In genomic region chr12:108648371-108648770, GRCh38 we compare ENCODE assay signal across 24 cellular contexts. TPM values are rescaled to one million over a fixed set of nuclear protein-coding genes. Genes with fewer than 3 reads are reported as not detected.
DNase-seq lines count a peak whose midpoint lies in the region; ATAC-seq and TF ChIP-seq lines count a peak whose summit lies in the region.
"Had no signal": no experiment of that assay in that cellular context is flagged by ENCODE, and none has a peak within 500 bp of the region (broad histone marks: within the 10 kb centered on the region; RNA-seq: fewer than 3 reads in every experiment).

No MANE protein-coding gene starts in this region.

- no TSS peak for BruUV-seq in HCT116 (replicated peaks; lab: Mats Ljungman, UMichigan)

- RAD21 ChIA-PET in HCT116 (lab: Charles Lee; ENCODE audit: low non-redundant PET in 1 of 2, low total read pairs in 2 of 2, uncharacterized antibody in 2 of 2, unreplicated experiment in 2 of 2) = no interaction called here

- no peak overlapping the region for H2AFZ ChIP-seq in HCT116 (ENCODE audit: low read depth, low read length, poor library complexity, severe bottlenecking)
- H2AFZ ChIP-seq: hepatocyte had no signal

- H3K36me3 ChIP-seq in HCT116 (ENCODE audit: control insufficient read depth in 1 of 2, insufficient read depth in 2 of 2, low read length in 2 of 2) (peaks cover 0 to 15% of the 10 kb centered on the region in 2 experiments; a peak in 2 of 4 replicates), ascending aorta (peaks cover 47 to 70% of the 10 kb centered on the region in 2 donors), stomach smooth muscle (ENCODE audit: control insufficient read depth in 2 of 2, insufficient read depth in 2 of 2, low read length in 2 of 2) (peaks cover 51 to 68% of the 10 kb centered on the region in 2 donors)

- H3K4me1 ChIP-seq in HCT116 (ENCODE audit: control insufficient read depth in 1 of 2, insufficient read depth in 2 of 2, low read length in 2 of 2) (peaks cover 91 to 99% of the 10 kb centered on the region in 2 experiments), ascending aorta (peaks cover 11 to 31% of the 10 kb centered on the region in 2 donors), stomach smooth muscle (ENCODE audit: control insufficient read depth, insufficient read depth, low read length) (peaks cover 21% of the 10 kb centered on the region)
- H3K4me1 ChIP-seq: HAP-1 had no signal

- H3K27ac Mint-ChIP-seq in memory B cell = peak overlapping the region; percentile 62
- no peak overlapping the region for H3K27ac Mint-ChIP-seq in type B pancreatic cell
- H3K27ac Mint-ChIP-seq: activated naive CD4-positive, alpha-beta T cell treated with anti-CD3 and anti-CD28 coated beads, Interleukin-2, amount 10 ng/mL, durations not matched to agents 7 days and 5 days had no signal

- H3K27me3 Mint-ChIP-seq in memory B cell = no peaks in the 10 kb centered on the region
- no peaks in the 10 kb centered on the region for H3K27me3 Mint-ChIP-seq in type B pancreatic cell
- H3K27me3 Mint-ChIP-seq: activated naive CD4-positive, alpha-beta T cell treated with anti-CD3 and anti-CD28 coated beads, Interleukin-2, amount 10 ng/mL, durations not matched to agents 7 days and 5 days; brain had no signal

- H3K36me3 Mint-ChIP-seq in memory B cell (peaks cover 35% of the 10 kb centered on the region), type B pancreatic cell (peaks cover 37% of the 10 kb centered on the region)

- no peak for TF ChIP-seq POLR2A in HCT116 (IDR thresholded peaks at IDR 0.05; ENCODE audit: borderline replicate concordance, extremely low read depth, insufficient read depth, insufficient read length)

- intact Hi-C loops in HCT116 (cut with micrococcal nuclease) = no loop called here
- intact Hi-C loops in ascending aorta (cut with DNase I) = loop anchor here (10.0 kb wide), 2 partner anchors 406 to 446 kb away; partner anchors contain the start of genes ALKBH2, UNG and USP30

- no peaks in the 10 kb centered on the region for H4K20me1 ChIP-seq in HCT116 (ENCODE audit: insufficient read depth)
- H4K20me1 ChIP-seq: BLaER1 had no signal

- no peaks in the 10 kb centered on the region for H3K79me2 ChIP-seq in HCT116 (ENCODE audit: insufficient read depth, low read length)
- H3K79me2 ChIP-seq: hepatocyte had no signal

- no peaks in the 10 kb centered on the region for H3K27me3 ChIP-seq in HCT116 (ENCODE audit: insufficient read depth, low read length)
- no peaks in the 10 kb centered on the region for H3K27me3 ChIP-seq in ascending aorta
- no peaks in the 10 kb centered on the region for H3K27me3 ChIP-seq in stomach smooth muscle (ENCODE audit: control insufficient read depth in 1 of 2, insufficient read depth in 2 of 2, low read length in 2 of 2)
- H3K27me3 ChIP-seq: BLaER1, hepatocyte had no signal

- no peak for TF ChIP-seq CTCF in HCT116 (IDR thresholded peaks at IDR 0.05 in 2 of 3, conservative IDR thresholded peaks at IDR 0.05 in 1 of 3; ENCODE audit: borderline replicate concordance in 1 of 3, insufficient read depth in 1 of 3, low read depth in 2 of 3, low read length in 2 of 3)
- TF ChIP-seq CTCF in ascending aorta (IDR thresholded peaks at IDR 0.05) = no peak
- TF ChIP-seq CTCF in type B pancreatic cell (conservative IDR thresholded peaks at IDR 0.05) = no peak

- H3K27ac ChIP-seq in HCT116 (ENCODE audit: low read depth, low read length) = no peak overlapping the region
- peak overlapping the region; percentile 27 to 47 for H3K27ac ChIP-seq in ascending aorta
- H3K27ac ChIP-seq in stomach smooth muscle (ENCODE audit: low read length) = peak overlapping the region; percentile 41
- H3K27ac ChIP-seq: BLaER1, hepatocyte had no signal

- no peak for DNase-seq in HCT116 (ENCODE audit: low read depth, low spot score)
- DNase-seq in ascending aorta (ENCODE audit: low spot score in 2 of 2) = no peak
- no peak for DNase-seq in memory B cell (ENCODE audit: low spot score in 2 of 2)
- DNase-seq in stimulated activated CD8-positive, alpha-beta memory T cell treated with anti-CD3 and anti-CD28 coated beads, Interleukin-4, amount 100 ng/mL, for 48 hours = no peak
- DNase-seq in NCI-H2227 treated with DMSO at 0.1 percent for 48 hours (lab: John Stamatoyannopoulos, UW) = no peak
- DNase-seq in type B pancreatic cell (ENCODE audit: extremely low spot score, unreplicated experiment) = no peak
- DNase-seq: activated naive CD4-positive, alpha-beta T cell treated with anti-CD3 and anti-CD28 coated beads, Interleukin-2, amount 10 ng/mL, durations not matched to agents 7 days and 5 days; activated T-cell treated with anti-CD3 and anti-CD28 coated beads for 4 hours; DMS 273 treated with DMSO at 0.1 percent for 48 hours; GF-D8; KG1; kidney; NCI-H1048; NCI-H2029 treated with DMSO at 0.1 percent for 48 hours; NCI-H510A treated with DMSO at 0.1 percent for 48 hours; stimulated activated naive CD8-positive, alpha-beta T cell treated with anti-CD3 and anti-CD28 coated beads, Interleukin-15, Interleukin-2, amounts not matched to agents 100 U/mL and 50 U/mL, for 24 hours had no signal

- TF ChIP-seq RAD21 in HCT116 (IDR thresholded peaks at IDR 0.05; ENCODE audit: low read depth) = no peak

- no peaks in the 10 kb centered on the region for H3K9me3 Mint-ChIP-seq in memory B cell
- no peaks in the 10 kb centered on the region for H3K9me3 Mint-ChIP-seq in type B pancreatic cell
- H3K9me3 Mint-ChIP-seq: activated naive CD4-positive, alpha-beta T cell treated with anti-CD3 and anti-CD28 coated beads, Interleukin-2, amount 10 ng/mL, durations not matched to agents 7 days and 5 days; brain; neural crest cell had no signal

- no peak overlapping the region for H3K4me3 Mint-ChIP-seq in memory B cell
- no peak overlapping the region for H3K4me3 Mint-ChIP-seq in type B pancreatic cell
- H3K4me3 Mint-ChIP-seq: activated naive CD4-positive, alpha-beta T cell treated with anti-CD3 and anti-CD28 coated beads, Interleukin-2, amount 10 ng/mL, durations not matched to agents 7 days and 5 days; brain; neural crest cell had no signal

- H3K4me1 Mint-ChIP-seq in memory B cell = peaks cover 38% of the 10 kb centered on the region
- H3K4me1 Mint-ChIP-seq in type B pancreatic cell (ENCODE audit: unreplicated experiment) = peaks cover 9% of the 10 kb centered on the region

- no peak overlapping the region for H3K9ac ChIP-seq in HCT116 (ENCODE audit: low read length)
- H3K9ac ChIP-seq in stomach smooth muscle (ENCODE audit: low read length in 2 of 2) = no peak overlapping the region
- H3K9ac ChIP-seq: BLaER1 had no signal

- H3K9me3 ChIP-seq in HCT116 (ENCODE audit: control insufficient read depth in 1 of 2, insufficient read depth in 1 of 2, low read depth in 1 of 2, low read length in 2 of 2) (no peaks in the 10 kb centered on the region), ascending aorta (no peaks in the 10 kb centered on the region), stomach smooth muscle (ENCODE audit: control insufficient read depth in 2 of 2, low read length in 2 of 2) (no peaks in the 10 kb centered on the region)
- H3K9me3 ChIP-seq: BLaER1, HAP-1 had no signal

- ATAC-seq in HCT116 = no peak
- no peak for ATAC-seq in memory B cell (ENCODE audit: low read depth)
- ATAC-seq: GM12878 had no signal

- H3K9me2 ChIP-seq in HCT116 (ENCODE audit: insufficient read depth) = no peaks in the 10 kb centered on the region

- CTCF ChIA-PET in HCT116 (lab: Charles Lee) = no interaction called here

- peak overlapping the region; percentile 66; the same call in 1 of the 2 replicates for H3K4me2 ChIP-seq in HCT116 (ENCODE audit: low read length)
- H3K4me2 ChIP-seq: BLaER1, hepatocyte had no signal

- H3K4me3 ChIP-seq in HCT116 (replicated peaks in 1 of 2; ENCODE audit: low read depth in 1 of 2, low read length in 2 of 2) = no peak overlapping the region
- H3K4me3 ChIP-seq in ascending aorta = no peak overlapping the region
- no peak overlapping the region for H3K4me3 ChIP-seq in stomach smooth muscle (ENCODE audit: low read length in 2 of 2)
- H3K4me3 ChIP-seq: BLaER1, GM12878, HAP-1, hepatocyte had no signal

- POLR2A ChIA-PET in HCT116 (lab: Charles Lee) = no interaction called here

TF ChIP-seq in HCT116, 20 proteins besides CTCF, POLR2A, EP300 and RAD21 (continues in another document):
- TF ChIP-seq TCF7L2 (IDR thresholded peaks at IDR 0.05; ENCODE audit: borderline replicate concordance, extremely low read depth, insufficient read depth, insufficient read length) = no peak
- TF ChIP-seq ELF1 (IDR thresholded peaks at IDR 0.05; ENCODE audit: borderline replicate concordance, low read depth) = no peak
- no peak for TF ChIP-seq CBX3 (IDR thresholded peaks at IDR 0.05; ENCODE audit: low read depth)
- TF ChIP-seq SIN3A (IDR thresholded peaks at IDR 0.05; ENCODE audit: low read depth) = no peak
- no peak for TF ChIP-seq YY1 (IDR thresholded peaks at IDR 0.05; ENCODE audit: extremely low read depth, insufficient replicate concordance, low read depth, low read length)
- no peak for TF ChIP-seq ZBTB33 (IDR thresholded peaks at IDR 0.05; ENCODE audit: extremely low read depth, insufficient replicate concordance, low read length)
- TF ChIP-seq EZH2phosphoT487 (IDR thresholded peaks at IDR 0.05; ENCODE audit: borderline replicate concordance) = no peak
- TF ChIP-seq, protein P1, sequence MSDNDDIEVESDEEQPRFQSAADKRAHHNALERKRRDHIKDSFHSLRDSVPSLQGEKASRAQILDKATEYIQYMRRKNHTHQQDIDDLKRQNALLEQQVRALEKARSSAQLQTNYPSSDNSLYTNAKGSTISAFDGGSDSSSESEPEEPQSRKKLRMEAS (IDR thresholded peaks at IDR 0.05) = no peak
- no peak for TF ChIP-seq EZH2 (IDR thresholded peaks at IDR 0.05)
- no peak for TF ChIP-seq POLR2AphosphoS5 (IDR thresholded peaks at IDR 0.05; ENCODE audit: low read depth, low read length)

RNA-seq across cellular contexts. Expression of gene SELPLG, which starts 14.7 kb away (rescaled TPM):
- 1.2 TPM for total RNA-seq in HCT116 (2021; ENCODE audit: unreplicated experiment)
- 0.16 and 0.26 TPM in 2 replicates for polyA plus RNA-seq in HCT116 (2012)
- total RNA-seq in ascending aorta = 2.6 TPM
- 0.31 and 0.48 TPM in 2 replicates for total RNA-seq in type B pancreatic cell (ENCODE audit: low replicate concordance)

RNA-seq across cellular contexts. Expression of gene TMEM119, which starts 50.5 kb away (rescaled TPM):
- total RNA-seq in HCT116 (2021; ENCODE audit: unreplicated experiment) (not detected), ascending aorta (251 TPM), type B pancreatic cell (ENCODE audit: low replicate concordance) (0.33 and 27.2 TPM in 2 replicates)
- not detected in 2 replicates for polyA plus RNA-seq in HCT116 (2012)
- total RNA-seq: pulmonary artery endothelial cell had no signal
